1 cellular context compared by ENCODE assay signal in genomic region chr3:12730511-12731234, GRCh38.
TF ChIP-seq lines count a peak whose summit lies in the region.

No MANE protein-coding gene starts in this region.

TF ChIP-seq in HCT116, 20 proteins besides CTCF, POLR2A, EP300 and RAD21 (continued from another document):
- no peak for TF ChIP-seq REST (IDR thresholded peaks at IDR 0.05; ENCODE audit: low read depth)
- TF ChIP-seq, protein P1, sequence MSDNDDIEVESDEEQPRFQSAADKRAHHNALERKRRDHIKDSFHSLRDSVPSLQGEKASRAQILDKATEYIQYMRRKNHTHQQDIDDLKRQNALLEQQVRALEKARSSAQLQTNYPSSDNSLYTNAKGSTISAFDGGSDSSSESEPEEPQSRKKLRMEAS (IDR thresholded peaks at IDR 0.05), result no peak
- TF ChIP-seq SIN3A (IDR thresholded peaks at IDR 0.05; ENCODE audit: low read depth), result no peak
- TF ChIP-seq YY1 (IDR thresholded peaks at IDR 0.05; ENCODE audit: extremely low read depth, insufficient replicate concordance, low read depth, low read length), result no peak
- TF ChIP-seq, protein P2, sequence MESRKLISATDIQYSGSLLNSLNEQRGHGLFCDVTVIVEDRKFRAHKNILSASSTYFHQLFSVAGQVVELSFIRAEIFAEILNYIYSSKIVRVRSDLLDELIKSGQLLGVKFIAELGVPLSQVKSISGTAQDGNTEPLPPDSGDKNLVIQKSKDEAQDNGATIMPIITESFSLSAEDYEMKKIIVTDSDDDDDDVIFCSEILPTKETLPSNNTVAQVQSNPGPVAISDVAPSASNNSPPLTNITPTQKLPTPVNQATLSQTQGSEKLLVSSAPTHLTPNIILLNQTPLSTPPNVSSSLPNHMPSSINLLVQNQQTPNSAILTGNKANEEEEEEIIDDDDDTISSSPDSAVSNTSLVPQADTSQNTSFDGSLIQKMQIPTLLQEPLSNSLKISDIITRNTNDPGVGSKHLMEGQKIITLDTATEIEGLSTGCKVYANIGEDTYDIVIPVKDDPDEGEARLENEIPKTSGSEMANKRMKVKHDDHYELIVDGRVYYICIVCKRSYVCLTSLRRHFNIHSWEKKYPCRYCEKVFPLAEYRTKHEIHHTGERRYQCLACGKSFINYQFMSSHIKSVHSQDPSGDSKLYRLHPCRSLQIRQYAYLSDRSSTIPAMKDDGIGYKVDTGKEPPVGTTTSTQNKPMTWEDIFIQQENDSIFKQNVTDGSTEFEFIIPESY (IDR thresholded peaks at IDR 0.05; ENCODE audit: extremely low read depth, insufficient replicate concordance, low read length), result no peak
